ENCODE assay signal across 9 cellular contexts in the genomic region with DNA sequence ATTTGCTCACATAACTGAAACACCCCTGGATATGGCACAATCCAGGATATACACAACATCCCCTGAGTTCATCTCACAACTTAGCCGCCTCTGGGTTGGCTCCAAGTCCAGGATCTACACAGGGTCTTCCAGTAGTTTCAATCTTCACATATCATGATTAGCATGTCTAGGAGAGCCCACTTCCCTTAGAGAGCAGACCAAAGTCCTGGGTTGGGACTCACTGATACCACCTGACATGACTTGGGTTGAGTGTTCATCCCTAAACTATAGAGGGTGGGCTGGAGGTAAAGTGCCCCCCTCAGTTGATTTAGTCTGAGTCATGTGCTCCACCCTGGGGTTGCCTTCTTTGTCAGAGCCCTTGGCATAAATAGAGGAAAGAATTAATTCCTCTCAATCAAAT.
"Had no signal": no experiment of that assay in that cellular context is flagged by ENCODE, and none has a peak within 500 bp of the region (broad histone marks: within the 10 kb centered on the region; RNA-seq: fewer than 3 reads in every experiment).

No MANE protein-coding gene starts in this region.

- H3K4me3 ChIP-seq: GM23248, GM23338, HAP-1 had no signal

- H3K4me1 Mint-ChIP-seq: GM23338, H9 had no signal

- H3K9me3 Mint-ChIP-seq: GM23338, HFFc6 had no signal

- H3K27ac ChIP-seq: GM23248 had no signal

- H3K4me1 ChIP-seq: HAP-1 had no signal

- ATAC-seq: GM23338, HCT116 had no signal

- H3K4me3 Mint-ChIP-seq: GM23338, H9, HFFc6 had no signal

- H3K9me3 ChIP-seq: HAP-1 had no signal

- H3K27ac Mint-ChIP-seq: GM23338, H9, HFFc6 had no signal

- H3K36me3 ChIP-seq: HAP-1 had no signal

- DNase-seq: GM23248, GOT3, H7, H9, HCEC 1CT, HFFc6 had no signal
